ENCODE assay signal across 9 cellular contexts in genomic region chr2:157444643-157445040, GRCh38. TPM values are rescaled to one million over a fixed set of nuclear protein-coding genes. Genes with fewer than 3 reads are reported as not detected.
A peak's percentile ranks its signal among the peaks of the same experiment; 100 is the strongest.
DNase-seq lines count a peak whose midpoint lies in the region; ATAC-seq and TF ChIP-seq lines count a peak whose summit lies in the region.
"Had no signal": no experiment of that assay in that cellular context is flagged by ENCODE, and none has a peak within 500 bp of the region (broad histone marks: within the 10 kb centered on the region; RNA-seq: fewer than 3 reads in every experiment).

No MANE protein-coding gene starts in this region.

- H3K4me3 Mint-ChIP-seq in activated B cell treated with CpG ODN at 0.5 μM for 24 hours = peak overlapping the region; percentile 95

- no peaks in the 10 kb centered on the region for H3K9me3 ChIP-seq in skeletal muscle tissue (ENCODE audit: control insufficient read depth in 3 of 3, low read length in 3 of 3)

- H3K4me1 Mint-ChIP-seq in activated B cell treated with CpG ODN at 0.5 μM for 24 hours = peaks cover 55% of the 10 kb centered on the region

- no peaks in the 10 kb centered on the region for H3K36me3 ChIP-seq in skeletal muscle tissue (ENCODE audit: control insufficient read depth in 3 of 3, insufficient read depth in 3 of 3, low read length in 3 of 3)

- peak overlapping the region; percentile 96 for H3K27ac Mint-ChIP-seq in activated B cell treated with CpG ODN at 0.5 μM for 24 hours

- no peak overlapping the region for H3K4me3 ChIP-seq in skeletal muscle tissue (ENCODE audit: low read length in 3 of 3)

- ATAC-seq in GM18861 (IDR thresholded peaks at IDR 0.05; ENCODE audit: unreplicated experiment) (peak; percentile 21), GM21737 (IDR thresholded peaks at IDR 0.05; ENCODE audit: unreplicated experiment) (peak; percentile 13), activated B cell treated with CpG ODN at 0.5 μM for 24 hours (ENCODE audit: low read depth) (peak; percentile 40)
- ATAC-seq: left colon had no signal

- no peaks in the 10 kb centered on the region for H3K4me1 ChIP-seq in skeletal muscle tissue (ENCODE audit: control insufficient read depth in 3 of 3, insufficient read depth in 3 of 3, low read length in 3 of 3)

- no peaks in the 10 kb centered on the region for H3K9me3 Mint-ChIP-seq in activated B cell treated with CpG ODN at 0.5 μM for 24 hours

- H3K27ac ChIP-seq in skeletal muscle tissue (ENCODE audit: low read depth, low read length) = peak overlapping the region; percentile 57

- CTCF ChIA-PET in activated B cell treated with CpG ODN at 0.5 μM for 24 hours (lab: Charles Lee) = interaction anchor here (0.7 to 2.2 kb wide), 5 partner anchors 20 to 142 kb away, joined by 4 to 19 read pairs (median 6); no protein-coding TSS in a partner anchor

- H3K27me3 ChIP-seq in skeletal muscle tissue (ENCODE audit: control insufficient read depth in 3 of 3, insufficient read depth in 3 of 3, low read length in 3 of 3) = no peaks in the 10 kb centered on the region

- intact Hi-C loops in activated B cell treated with CpG ODN at 0.5 μM for 24 hours (cut with micrococcal nuclease) = loop anchor here (1.0 to 2.0 kb wide), 6 partner anchors 9 to 432 kb away; partner anchors contain the start of gene ACVR1

- DNase-seq in activated B cell treated with CpG ODN at 0.5 μM for 24 hours = no peak
- DNase-seq in epidermal melanocyte (ENCODE audit: insufficient read length, low spot score) = no peak
- DNase-seq in middle frontal gyrus (ENCODE audit: extremely low spot score, low spot score) = no peak
- no peak for DNase-seq in effector CD4-positive, alpha-beta T cell
- DNase-seq in SHP77 (lab: John Stamatoyannopoulos, UW) = no peak

- H3K9ac ChIP-seq in skeletal muscle tissue (ENCODE audit: low read depth in 1 of 3, low read length in 3 of 3) = no peak overlapping the region

- H3K27me3 Mint-ChIP-seq in activated B cell treated with CpG ODN at 0.5 μM for 24 hours = no peaks in the 10 kb centered on the region

- TF ChIP-seq CTCF in activated B cell treated with CpG ODN at 0.5 μM for 24 hours (IDR thresholded peaks at IDR 0.05) = no peak

- POLR2A ChIA-PET in activated B cell treated with CpG ODN at 0.5 μM for 24 hours (lab: Charles Lee) = interaction anchor here (0.6 to 8.4 kb wide), 14 partner anchors 9 to 117 kb away, joined by 3 to 201 read pairs (median 6); no protein-coding TSS in a partner anchor

- peaks cover 43% of the 10 kb centered on the region for H3K36me3 Mint-ChIP-seq in activated B cell treated with CpG ODN at 0.5 μM for 24 hours (ENCODE audit: low read depth)

RNA-seq across cellular contexts. Expression of gene CYTIP, which starts 0.8 kb away (rescaled TPM):
- total RNA-seq in activated B cell treated with CpG ODN at 0.5 μM for 24 hours (129 and 130 TPM in 2 replicates), skeletal muscle tissue (1.0 TPM)

Comparison
In these comparisons a context has a peak if more than half of its experiments do, and no peak if none do; other contexts are left out.
1. RNA of gene CYTIP, which starts 0.8 kb away (total RNA-seq): 129 to 130 TPM in activated B cell treated with CpG ODN at 0.5 μM for 24 hours; 1.0 TPM in skeletal muscle tissue (single experiment); every median in the first group is over 10 times any median in the second.
2. Peak in every context shown above with its lines, with median percentiles within 50 percentile points of each other: ATAC-seq.